Comparison of ENCODE assay signal across 28 cellular contexts in the genomic region with DNA sequence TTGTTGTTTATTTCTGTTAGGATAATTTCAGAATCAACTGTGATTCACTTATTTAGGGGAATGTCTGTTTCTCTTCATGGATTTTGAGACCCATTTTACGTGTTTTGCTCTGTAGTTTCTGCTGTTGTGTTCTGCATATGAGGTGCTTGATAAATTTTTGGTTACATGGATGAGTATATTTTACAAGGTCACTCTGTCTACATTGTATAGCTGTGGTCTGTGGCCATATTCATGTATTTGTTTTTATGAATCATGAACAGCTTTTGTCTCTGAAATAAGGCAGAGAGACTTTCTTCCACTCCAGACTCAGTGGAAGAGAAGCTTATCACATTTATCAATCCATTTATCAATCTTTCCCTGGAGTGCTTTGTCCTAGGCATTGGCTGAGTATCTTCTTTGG. TPM values are rescaled to one million over a fixed set of nuclear protein-coding genes. Genes with fewer than 3 reads are reported as not detected.
DNase-seq lines count a peak whose midpoint lies in the region; ATAC-seq, FAIRE-seq and TF ChIP-seq lines count a peak whose summit lies in the region.
"Had no signal": no experiment of that assay in that cellular context is flagged by ENCODE, and none has a peak within 500 bp of the region (broad histone marks: within the 10 kb centered on the region; RNA-seq: fewer than 3 reads in every experiment).

No MANE protein-coding gene starts in this region.

- POLR2A ChIA-PET in A549 (lab: Yijun Ruan, JAX), result no interaction called here
- POLR2A ChIA-PET in activated CD4-positive, alpha-beta memory T cell treated with anti-CD3 and anti-CD28 coated beads for 36 hours (lab: Charles Lee), result no interaction called here

- TF ChIP-seq EP300 in A549 (IDR thresholded peaks at IDR 0.05), result no peak

- H3K9me3 ChIP-seq in A549, result no peaks in the 10 kb centered on the region
- H3K9me3 ChIP-seq: right lobe of liver, SJCRH30, spleen had no signal

- 82% methylated on average over 1 of the region's 1 CpG for WGBS in A549 (ENCODE audit: missing lambda C conversion rate)

- no peak for FAIRE-seq in A549 (lab: Jason Lieb, UNC)
- FAIRE-seq in GM18507 (lab: Jason Lieb, UNC), result peak; percentile 55
- FAIRE-seq: colon had no signal

- peak overlapping the region; percentile 71 for H3K27ac Mint-ChIP-seq in activated CD4-positive, alpha-beta memory T cell treated with anti-CD3 and anti-CD28 coated beads for 36 hours
- H3K27ac Mint-ChIP-seq in mesothelial cell of epicardium, result peak overlapping the region; percentile 5
- H3K27ac Mint-ChIP-seq in T-helper 2 cell treated with Interferon-gamma antibody and Interleukin-4, amounts not matched to agents 5 μg/mL and 100 μg/mL, for 36 hours, result no peak overlapping the region
- H3K27ac Mint-ChIP-seq: activated naive CD8-positive, alpha-beta T cell treated with anti-CD3 and anti-CD28 coated beads for 36 hours; B cell; CD8-positive, alpha-beta memory T cell; memory B cell had no signal

- H3K4me1 Mint-ChIP-seq in activated CD4-positive, alpha-beta memory T cell treated with anti-CD3 and anti-CD28 coated beads for 36 hours (ENCODE audit: low read depth), result peaks cover 66% of the 10 kb centered on the region
- H3K4me1 Mint-ChIP-seq in mesothelial cell of epicardium, result peaks cover 14% of the 10 kb centered on the region
- peaks cover 50% of the 10 kb centered on the region for H3K4me1 Mint-ChIP-seq in T-helper 2 cell treated with Interferon-gamma antibody and Interleukin-4, amounts not matched to agents 5 μg/mL and 100 μg/mL, for 36 hours (ENCODE audit: low read depth)

- H3K27me3 Mint-ChIP-seq in activated CD4-positive, alpha-beta memory T cell treated with anti-CD3 and anti-CD28 coated beads for 36 hours, result no peaks in the 10 kb centered on the region
- H3K27me3 Mint-ChIP-seq in mesothelial cell of epicardium (ENCODE audit: low read depth), result no peaks in the 10 kb centered on the region
- no peaks in the 10 kb centered on the region for H3K27me3 Mint-ChIP-seq in T-helper 2 cell treated with Interferon-gamma antibody and Interleukin-4, amounts not matched to agents 5 μg/mL and 100 μg/mL, for 36 hours (ENCODE audit: low read depth)
- H3K27me3 Mint-ChIP-seq: activated naive CD8-positive, alpha-beta T cell treated with anti-CD3 and anti-CD28 coated beads for 36 hours; B cell; CD8-positive, alpha-beta memory T cell; memory B cell had no signal

- TF ChIP-seq CTCF in A549 (IDR thresholded peaks at IDR 0.05) (no peak), mesothelial cell of epicardium (IDR thresholded peaks at IDR 0.05; ENCODE audit: unreplicated experiment) (no peak)

- TF ChIP-seq RAD21 in A549 (conservative IDR thresholded peaks at IDR 0.05 in 1 of 2, IDR thresholded peaks at IDR 0.05 in 1 of 2), result no peak

- intact Hi-C loops in activated CD4-positive, alpha-beta memory T cell treated with anti-CD3 and anti-CD28 coated beads for 36 hours (cut with micrococcal nuclease), result loop anchor here (1.0 to 10.0 kb wide), 4 partner anchors 7 to 972 kb away; a partner anchor contains a TSS

- H3K4me1 ChIP-seq in A549, result peaks cover 21% of the 10 kb centered on the region
- H3K4me1 ChIP-seq: SJCRH30 had no signal

- no peaks in the 10 kb centered on the region for H3K9me3 Mint-ChIP-seq in activated CD4-positive, alpha-beta memory T cell treated with anti-CD3 and anti-CD28 coated beads for 36 hours
- no peaks in the 10 kb centered on the region for H3K9me3 Mint-ChIP-seq in mesothelial cell of epicardium
- no peaks in the 10 kb centered on the region for H3K9me3 Mint-ChIP-seq in T-helper 2 cell treated with Interferon-gamma antibody and Interleukin-4, amounts not matched to agents 5 μg/mL and 100 μg/mL, for 36 hours
- H3K9me3 Mint-ChIP-seq: activated naive CD8-positive, alpha-beta T cell treated with anti-CD3 and anti-CD28 coated beads for 36 hours; CD8-positive, alpha-beta memory T cell; memory B cell had no signal

- DNase-seq in A549 (ENCODE audit: low read depth in 1 of 2, low spot score in 1 of 2) (no peak), GM18507 (ENCODE audit: extremely low spot score, insufficient read length, low read depth) (no peak), mesothelial cell of epicardium (ENCODE audit: low spot score in 2 of 2, unreplicated experiment in 2 of 2) (no peak), NCI-H1105 treated with DMSO at 0.1 percent for 48 hours (lab: John Stamatoyannopoulos, UW) (no peak)
- no peak for DNase-seq in activated CD4-positive, alpha-beta memory T cell treated with anti-CD3 and anti-CD28 coated beads for 36 hours
- no peak for DNase-seq in T-helper 2 cell treated with Interferon-gamma antibody and Interleukin-4, amounts not matched to agents 5 μg/mL and 100 μg/mL, for 36 hours (ENCODE audit: low spot score)
- no peak for DNase-seq in effector CD4-positive, alpha-beta T cell
- no peak for DNase-seq in stimulated activated CD4-positive, alpha-beta T cell treated with anti-CD3 and anti-CD28 coated beads, Interleukin-4, amount 100 ng/mL, for 4 hours
- DNase-seq: ACHN; activated CD4-positive, alpha-beta T cell treated with anti-CD3 and anti-CD28 coated beads, Interleukin-2, amount 50 U/mL, for 1 hour; activated CD8-positive, alpha-beta memory T cell treated with anti-CD3 and anti-CD28 coated beads, Interleukin-2, amount 50 U/mL, for 4 hours; activated effector memory CD4-positive, alpha-beta T cell treated with anti-CD3 and anti-CD28 coated beads, Interleukin-2, amount 50 U/mL, for 16 hours; activated naive CD8-positive, alpha-beta T cell treated with anti-CD3 and anti-CD28 coated beads for 36 hours; aorta; CD8-positive, alpha-beta memory T cell; DMS153; effector CD8-positive, alpha-beta T cell; glutamatergic neuron; right lobe of liver; SJCRH30; spleen; stimulated activated CD4-positive, alpha-beta T cell treated with anti-CD3 and anti-CD28 coated beads, Interleukin-2, amount 100 ng/mL, for 48 hours; substantia nigra; trophoblast cell had no signal

- no peaks in the 10 kb centered on the region for H3K36me3 Mint-ChIP-seq in activated CD4-positive, alpha-beta memory T cell treated with anti-CD3 and anti-CD28 coated beads for 36 hours
- no peaks in the 10 kb centered on the region for H3K36me3 Mint-ChIP-seq in mesothelial cell of epicardium
- H3K36me3 Mint-ChIP-seq in T-helper 2 cell treated with Interferon-gamma antibody and Interleukin-4, amounts not matched to agents 5 μg/mL and 100 μg/mL, for 36 hours (ENCODE audit: low read depth), result peaks cover 1% of the 10 kb centered on the region
- H3K36me3 Mint-ChIP-seq: activated naive CD8-positive, alpha-beta T cell treated with anti-CD3 and anti-CD28 coated beads for 36 hours; CD8-positive, alpha-beta memory T cell; memory B cell had no signal

- CTCF ChIA-PET in A549 (lab: Yijun Ruan, JAX), result interaction anchor here (0.9 to 2.5 kb wide), 5 partner anchors 7 to 61 kb away, joined by 3 to 15 read pairs (median 3); a partner anchor contains a TSS
- CTCF ChIA-PET in activated CD4-positive, alpha-beta memory T cell treated with anti-CD3 and anti-CD28 coated beads for 36 hours (lab: Charles Lee), result interaction anchor here (0.6 to 4.7 kb wide), 6 partner anchors 8 to 177 kb away, joined by 3 to 64 read pairs (median 10); a partner anchor contains a TSS

- no peak overlapping the region for H3K4me3 Mint-ChIP-seq in activated CD4-positive, alpha-beta memory T cell treated with anti-CD3 and anti-CD28 coated beads for 36 hours
- no peak overlapping the region for H3K4me3 Mint-ChIP-seq in mesothelial cell of epicardium
- H3K4me3 Mint-ChIP-seq in T-helper 2 cell treated with Interferon-gamma antibody and Interleukin-4, amounts not matched to agents 5 μg/mL and 100 μg/mL, for 36 hours, result no peak overlapping the region
- H3K4me3 Mint-ChIP-seq: activated naive CD8-positive, alpha-beta T cell treated with anti-CD3 and anti-CD28 coated beads for 36 hours; B cell; CD8-positive, alpha-beta memory T cell; memory B cell had no signal

- no peak overlapping the region for H3K27ac ChIP-seq in A549
- H3K27ac ChIP-seq: cardiac muscle cell, right lobe of liver, SJCRH30 had no signal

- H3K4me2 ChIP-seq in A549, result 0 out of 3 replicates have a peak overlapping the region, but pooled peaks have one; percentile 3

- TF ChIP-seq POLR2A in A549 (IDR thresholded peaks at IDR 0.05; ENCODE audit: low read length), result no peak

- no peak overlapping the region for H3K4me3 ChIP-seq in A549
- H3K4me3 ChIP-seq: cardiac muscle cell, right lobe of liver, SJCRH30, spleen had no signal

- no peak for ATAC-seq in A549

TF ChIP-seq in A549, 52 proteins besides CTCF, POLR2A, EP300 and RAD21 (continues in another document):
- no peak for TF ChIP-seq EHMT2 (IDR thresholded peaks at IDR 0.05; ENCODE audit: low read depth)
- TF ChIP-seq SMC3 (IDR thresholded peaks at IDR 0.05), result no peak
- no peak for TF ChIP-seq CEBPB (IDR thresholded peaks at IDR 0.05)
- TF ChIP-seq CHD4 (IDR thresholded peaks at IDR 0.05; ENCODE audit: borderline replicate concordance), result no peak
- TF ChIP-seq, protein P1, sequence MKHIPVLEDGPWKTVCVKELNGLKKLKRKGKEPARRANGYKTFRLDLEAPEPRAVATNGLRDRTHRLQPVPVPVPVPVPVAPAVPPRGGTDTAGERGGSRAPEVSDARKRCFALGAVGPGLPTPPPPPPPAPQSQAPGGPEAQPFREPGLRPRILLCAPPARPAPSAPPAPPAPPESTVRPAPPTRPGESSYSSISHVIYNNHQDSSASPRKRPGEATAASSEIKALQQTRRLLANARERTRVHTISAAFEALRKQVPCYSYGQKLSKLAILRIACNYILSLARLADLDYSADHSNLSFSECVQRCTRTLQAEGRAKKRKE (CRISPR knock-in tag; IDR thresholded peaks at IDR 0.05; ENCODE audit: low read depth), result no peak
- TF ChIP-seq FOXS1 (CRISPR knock-in tag; IDR thresholded peaks at IDR 0.05), result no peak
- no peak for TF ChIP-seq GATA3 (IDR thresholded peaks at IDR 0.05; ENCODE audit: borderline replicate concordance)
- no peak for TF ChIP-seq EHF (CRISPR knock-in tag; IDR thresholded peaks at IDR 0.05)
- no peak for TF ChIP-seq RCOR1 (IDR thresholded peaks at IDR 0.05; ENCODE audit: low read depth, low read length)
- TF ChIP-seq ZSCAN20 (CRISPR knock-in tag; IDR thresholded peaks at IDR 0.05), result no peak
- no peak for TF ChIP-seq NPAS2 (CRISPR knock-in tag; IDR thresholded peaks at IDR 0.05; ENCODE audit: borderline replicate concordance)
- TF ChIP-seq ZNF302 (CRISPR knock-in tag; IDR thresholded peaks at IDR 0.05), result no peak
- TF ChIP-seq RARB (CRISPR knock-in tag; IDR thresholded peaks at IDR 0.05), result no peak
- TF ChIP-seq KDM5A (IDR thresholded peaks at IDR 0.05), result no peak

RNA-seq across cellular contexts. Expression of a gene that starts 56.6 kb away (rescaled TPM):
- polyA plus RNA-seq in A549 (2011; rRNA removed) (12.7 and 16.0 TPM in 2 replicates), A549 (2017; fragmentation: RNase III; extraction: RNeasy Plus Mini Kit Qiagen cat#74134 plus additional on column Dnase treatment) (10.6 to 11.0 TPM (median 10.9 TPM) in 3 replicates)
- 2.7 and 3.0 TPM in 2 replicates for polyA plus RNA-seq in A549 (2012; cell fraction: cytosol; rRNA removed)
- polyA plus RNA-seq in A549 (2012; cell fraction: nucleus; rRNA removed), result 2.0 and 2.3 TPM in 2 replicates
- 10.0 and 10.2 TPM in 2 replicates for polyA minus RNA-seq in A549 (2011; rRNA and poly(A)+ RNA removed)
- 10 to 100 TPM; 59.4 to 61.7 TPM for total RNA-seq in activated CD4-positive, alpha-beta memory T cell treated with anti-CD3 and anti-CD28 coated beads for 36 hours
- 64.9 to 72.6 TPM (median 70.4 TPM) in 3 replicates for total RNA-seq in mesothelial cell of epicardium
